1 cellular context compared by ENCODE assay signal in genomic region chr2:135573620-135574019, GRCh38.
TF ChIP-seq lines count a peak whose summit lies in the region.

No MANE protein-coding gene starts in this region.

TF ChIP-seq in SK-N-SH treated with all-trans-retinoic acid at 6 μM for 48 hours, 23 proteins besides CTCF, POLR2A, EP300 and RAD21 (continued from another document):
- TF ChIP-seq OSR1 (CRISPR knock-in tag; IDR thresholded peaks at IDR 0.05) (no peak), ZNF70 (CRISPR knock-in tag; IDR thresholded peaks at IDR 0.05) (no peak), ZC3H10 (CRISPR knock-in tag; IDR thresholded peaks at IDR 0.05) (no peak), ESRRG (CRISPR knock-in tag; IDR thresholded peaks at IDR 0.05) (no peak), TCF4 (CRISPR knock-in tag; IDR thresholded peaks at IDR 0.05; ENCODE audit: borderline replicate concordance) (no peak), ZNF565 (CRISPR knock-in tag; conservative IDR thresholded peaks at IDR 0.05; ENCODE audit: low read depth) (no peak)
